In the genomic region with DNA sequence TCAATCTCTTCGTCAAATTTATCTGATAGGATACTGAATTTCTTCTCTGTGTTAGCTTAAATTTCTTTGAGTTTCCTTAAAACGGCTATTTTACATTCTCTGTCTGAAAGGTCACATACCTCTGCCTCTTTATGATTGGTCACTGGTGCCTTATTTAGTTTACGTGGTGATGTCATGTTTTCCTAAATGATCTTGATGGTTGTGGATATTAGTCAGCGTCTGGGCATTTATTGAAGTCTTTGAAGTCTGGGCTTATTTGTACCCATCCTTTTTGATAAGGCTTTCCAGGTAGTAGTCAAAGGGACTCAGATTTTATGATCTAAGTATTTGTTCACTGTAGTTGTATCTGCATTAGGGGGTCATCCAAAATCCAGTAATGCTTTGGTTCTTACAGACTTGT, we compare ENCODE assay signal across 1 cellular context.
TF ChIP-seq lines count a peak whose summit lies in the region.

No MANE protein-coding gene starts in this region.

TF ChIP-seq in endothelial cell of umbilical vein, 7 proteins besides CTCF, POLR2A, EP300 and RAD21 (continued from another document):
- TF ChIP-seq MAX (IDR thresholded peaks at IDR 0.05; ENCODE audit: insufficient read depth, insufficient read length) (no peak), GATA2 (IDR thresholded peaks at IDR 0.05; ENCODE audit: insufficient read depth, insufficient read length, low read depth, low read length) (no peak)
TF ChIP-seq in endothelial cell of umbilical vein: peak in this region for 1.
